In the genomic region with DNA sequence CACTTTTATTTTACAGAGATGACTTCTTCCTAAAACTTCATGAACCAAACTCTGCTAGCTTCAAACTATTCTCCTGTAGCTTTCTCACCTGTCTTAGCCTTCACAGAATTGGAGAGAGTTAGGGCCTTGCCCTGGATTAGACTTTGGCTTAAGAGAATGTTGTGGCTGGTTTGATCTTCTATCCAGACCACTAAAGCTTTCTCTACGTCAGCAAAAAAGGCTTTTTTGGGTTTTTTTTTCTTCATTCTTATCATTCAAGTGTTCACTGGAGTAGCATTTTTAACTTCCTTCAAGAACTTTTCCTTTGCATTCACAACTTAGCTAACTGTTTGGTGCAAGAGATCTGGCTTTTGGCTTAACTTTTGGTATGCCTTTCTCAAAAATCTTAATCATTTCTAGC, we compare ENCODE assay signal across 34 cellular contexts. TPM values are rescaled to one million over a fixed set of nuclear protein-coding genes. Genes with fewer than 3 reads are reported as not detected.
"Had no signal": no experiment of that assay in that cellular context is flagged by ENCODE, and none has a peak within 500 bp of the region (broad histone marks: within the 10 kb centered on the region; RNA-seq: fewer than 3 reads in every experiment).

No MANE protein-coding gene starts in this region.

- ATAC-seq: naive thymus-derived CD4-positive, alpha-beta T cell; natural killer cell; psoas muscle; right cardiac atrium; sciatic nerve; stimulated activated memory B cell treated with anti-CD40 and anti-IgM and Interleukin-4, amounts not matched to agents 10 μg/mL and 1 μg/mL and 100 μg/mL, for 72 hours; stimulated activated naive CD8-positive, alpha-beta T cell treated with anti-CD3 and anti-CD28 coated beads, Interleukin-15, amount 100 ng/mL, for 72 hours; stimulated activated naive CD8-positive, alpha-beta T cell treated with anti-CD3 and anti-CD28 coated beads, Interleukin-15, Interleukin-2, amounts not matched to agents 100 U/mL and 50 U/mL, for 24 hours had no signal

- DNase-seq: naive thymus-derived CD4-positive, alpha-beta T cell; natural killer cell; occipital lobe; ovary; posterior cingulate gyrus; psoas muscle; right cardiac atrium; spleen; stimulated activated CD4-positive, alpha-beta T cell treated with anti-CD3 and anti-CD28 coated beads, Interleukin-12 subunit alpha, Interleukin-12 subunit beta, amount 100 ng/mL, for 4 hours; stimulated activated CD4-positive, alpha-beta T cell treated with anti-CD3 and anti-CD28 coated beads, Interleukin-1b, Interleukin-23, amount 100 ng/mL, for 48 hours; stimulated activated CD4-positive, alpha-beta T cell treated with anti-CD3 and anti-CD28 coated beads, Interleukin-4, amount 100 ng/mL, for 1 hour; stimulated activated CD4-positive, alpha-beta T cell treated with anti-CD3 and anti-CD28 coated beads, Interleukin-4, amount 100 ng/mL, for 4 hours; stimulated activated CD8-positive, alpha-beta memory T cell treated with anti-CD3 and anti-CD28 coated beads, Interleukin-4, amount 100 ng/mL, for 48 hours; stimulated activated naive CD4-positive, alpha-beta T cell; stimulated activated naive CD8-positive, alpha-beta T cell treated with anti-CD3 and anti-CD28 coated beads, Interleukin-15, amount 100 ng/mL, for 72 hours; stimulated activated naive CD8-positive, alpha-beta T cell treated with anti-CD3 and anti-CD28 coated beads, Interleukin-15, Interleukin-2, amounts not matched to agents 100 U/mL and 50 U/mL, for 24 hours; substantia nigra; testis; trophoblast cell; upper lobe of left lung had no signal

- H3K4me3 ChIP-seq: neural progenitor cell, ovary, psoas muscle, skin epidermis, smooth muscle cell, spleen, suprapubic skin, testis, tibial nerve, upper lobe of left lung had no signal

- H3K4me1 ChIP-seq: neural progenitor cell, parathyroid adenoma, psoas muscle, spleen, testis, tibial nerve, upper lobe of left lung had no signal

- H3K27me3 ChIP-seq: neural progenitor cell, ovary, spleen, suprapubic skin, testis, tibial nerve, upper lobe of left lung had no signal

- H2AFZ ChIP-seq: neural progenitor cell, parathyroid adenoma had no signal

- FAIRE-seq: urothelium cell line had no signal

- H3K9ac ChIP-seq: neural progenitor cell, parathyroid adenoma had no signal

- H3K4me2 ChIP-seq: neural progenitor cell, smooth muscle cell had no signal

- H3K27ac ChIP-seq: neural progenitor cell, ovary, parathyroid adenoma, psoas muscle, skin epidermis, spleen, suprapubic skin, testis, tibial nerve, upper lobe of left lung had no signal

- H3K36me3 ChIP-seq: neural progenitor cell, ovary, spleen, suprapubic skin, tibial nerve, upper lobe of left lung had no signal

- H3K9me3 ChIP-seq: ovary, psoas muscle, suprapubic skin, testis, tibial nerve, upper lobe of left lung had no signal

RNA-seq across cellular contexts. Expression of a gene that starts 19.3 kb away (rescaled TPM):
- total RNA-seq: naive thymus-derived CD4-positive, alpha-beta T cell; natural killer cell; occipital lobe; osteoblast; ovary; progenitor cell of endocrine pancreas; psoas muscle; renal cortical epithelial cell; right cardiac atrium; sciatic nerve; smooth muscle cell; spleen; suprapubic skin; tibial nerve; upper lobe of left lung; ureter had no signal
- polyA plus RNA-seq: naive thymus-derived CD4-positive, alpha-beta T cell; neural cell; ovary; psoas muscle; right cardiac atrium; smooth muscle cell; spleen had no signal

RNA-seq across cellular contexts. Expression of a gene that starts 31.9 kb away (rescaled TPM):
- total RNA-seq: naive thymus-derived CD4-positive, alpha-beta T cell; natural killer cell had no signal
- polyA plus RNA-seq: naive thymus-derived CD4-positive, alpha-beta T cell had no signal
